ENCODE assay signal across 8 cellular contexts in the genomic region with DNA sequence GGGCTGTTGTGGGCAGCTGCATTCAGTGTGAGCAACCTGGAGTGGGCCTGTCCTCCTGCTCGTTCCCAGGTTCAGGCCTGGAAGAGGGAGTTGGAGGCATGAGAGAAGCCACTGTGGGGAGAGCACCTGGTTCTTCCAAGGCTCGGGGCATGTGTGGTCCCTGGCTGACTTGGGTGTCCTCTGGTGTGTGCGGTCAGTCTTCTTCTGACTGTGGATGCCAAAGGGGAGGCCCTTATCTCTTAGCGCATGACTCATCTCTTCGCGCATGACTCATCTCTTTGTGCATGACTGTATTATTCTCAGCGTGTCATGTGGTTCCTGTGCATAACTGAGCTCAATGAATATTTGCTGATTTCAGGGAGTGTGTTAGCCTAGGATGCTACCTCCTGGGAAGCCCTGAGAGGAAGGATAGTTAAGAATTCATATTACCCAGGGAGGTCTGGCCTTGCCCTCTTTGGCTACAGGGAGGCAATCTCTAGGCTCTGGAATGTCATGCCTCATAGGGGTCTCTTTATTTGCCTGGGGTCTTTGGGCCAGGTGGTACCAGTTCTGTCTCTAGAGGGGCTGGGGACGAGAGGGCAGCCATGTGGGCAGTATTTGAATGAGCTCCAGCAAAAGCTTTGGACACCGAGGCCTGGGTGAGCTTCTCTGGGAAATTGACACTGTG.
DNase-seq lines count a peak whose midpoint lies in the region; ATAC-seq and TF ChIP-seq lines count a peak whose summit lies in the region.

No MANE protein-coding gene starts in this region.

- H3K9me3 ChIP-seq in SJCRH30 (replicated peaks), result no peaks in the 10 kb centered on the region

- H3K27me3 ChIP-seq in SJCRH30, result no peaks in the 10 kb centered on the region

- intact Hi-C loops in Right ventricle myocardium inferior (cut with DNase I) (no loop called here), cardiac septum (cut with DNase I) (no loop called here), sciatic nerve (cut with DNase I) (no loop called here)

- peak overlapping the region; percentile 38 for H3K27ac ChIP-seq in SJCRH30

- peaks cover 36% of the 10 kb centered on the region for H3K4me1 ChIP-seq in SJCRH30

- no peak overlapping the region for H3K4me3 ChIP-seq in SJCRH30
- no peak overlapping the region for H3K4me3 ChIP-seq in epithelial cell of proximal tubule (ENCODE audit: low read depth, low read length)

- peak; percentile 46 for ATAC-seq in Right ventricle myocardium inferior
- ATAC-seq in HG03060 (IDR thresholded peaks at IDR 0.05; ENCODE audit: low read depth, unreplicated experiment), result peak; percentile 64
- peak; percentile 50 for ATAC-seq in sciatic nerve

- no peak for TF ChIP-seq CTCF in epithelial cell of proximal tubule (conservative IDR thresholded peaks at IDR 0.05; ENCODE audit: low read depth, low read length)

- DNase-seq in Right ventricle myocardium inferior (ENCODE audit: missing footprints), result no peak
- DNase-seq in cardiac septum (ENCODE audit: low spot score), result no peak
- DNase-seq in SJCRH30, result peak; percentile 75 to 82
- DNase-seq in epithelial cell of proximal tubule (ENCODE audit: low read depth), result peak; percentile 81
- no peak for DNase-seq in sciatic nerve (ENCODE audit: low spot score)
- no peak for DNase-seq in DMS 273 (lab: John Stamatoyannopoulos, UW; ENCODE audit: unreplicated experiment)
- no peak for DNase-seq in NCI-H1694 treated with DMSO at 0.1 percent for 48 hours (lab: John Stamatoyannopoulos, UW)

- H3K36me3 ChIP-seq in SJCRH30, result no peaks in the 10 kb centered on the region

Comparison
In these comparisons a context has a peak if more than half of its experiments do, and no peak if none do; other contexts are left out.
1. DNase-seq: peak in SJCRH30 (2 of 2) and epithelial cell of proximal tubule (single experiment); none in Right ventricle myocardium inferior (single experiment), cardiac septum (single experiment), sciatic nerve (single experiment), DMS 273 (single experiment) and NCI-H1694 treated with DMSO at 0.1 percent for 48 hours (single experiment).
2. Peak in every context shown above with its lines, with median percentiles within 50 percentile points of each other: ATAC-seq.